1 cellular context compared by ENCODE assay signal in genomic region chr3:131033480-131034080, GRCh38.
TF ChIP-seq lines count a peak whose summit lies in the region.

No MANE protein-coding gene starts in this region.

TF ChIP-seq in H1, 55 proteins besides CTCF, POLR2A, EP300 and RAD21:
- TF ChIP-seq SP1 (IDR thresholded peaks at IDR 0.05; ENCODE audit: low read depth, low read length): no peak
- TF ChIP-seq MAFK (IDR thresholded peaks at IDR 0.05; ENCODE audit: low read depth, low read length): no peak
- TF ChIP-seq POLR2AphosphoS5 (IDR thresholded peaks at IDR 0.05; ENCODE audit: low read depth, low read length): no peak
- TF ChIP-seq TAF1 (IDR thresholded peaks at IDR 0.05; ENCODE audit: low read depth, low read length): no peak
- no peak for TF ChIP-seq YY1 (IDR thresholded peaks at IDR 0.05; ENCODE audit: low read depth, low read length)
TF ChIP-seq in H1: peak in this region for 0.
